Comparison of ENCODE assay signal across 8 cellular contexts in the genomic region with DNA sequence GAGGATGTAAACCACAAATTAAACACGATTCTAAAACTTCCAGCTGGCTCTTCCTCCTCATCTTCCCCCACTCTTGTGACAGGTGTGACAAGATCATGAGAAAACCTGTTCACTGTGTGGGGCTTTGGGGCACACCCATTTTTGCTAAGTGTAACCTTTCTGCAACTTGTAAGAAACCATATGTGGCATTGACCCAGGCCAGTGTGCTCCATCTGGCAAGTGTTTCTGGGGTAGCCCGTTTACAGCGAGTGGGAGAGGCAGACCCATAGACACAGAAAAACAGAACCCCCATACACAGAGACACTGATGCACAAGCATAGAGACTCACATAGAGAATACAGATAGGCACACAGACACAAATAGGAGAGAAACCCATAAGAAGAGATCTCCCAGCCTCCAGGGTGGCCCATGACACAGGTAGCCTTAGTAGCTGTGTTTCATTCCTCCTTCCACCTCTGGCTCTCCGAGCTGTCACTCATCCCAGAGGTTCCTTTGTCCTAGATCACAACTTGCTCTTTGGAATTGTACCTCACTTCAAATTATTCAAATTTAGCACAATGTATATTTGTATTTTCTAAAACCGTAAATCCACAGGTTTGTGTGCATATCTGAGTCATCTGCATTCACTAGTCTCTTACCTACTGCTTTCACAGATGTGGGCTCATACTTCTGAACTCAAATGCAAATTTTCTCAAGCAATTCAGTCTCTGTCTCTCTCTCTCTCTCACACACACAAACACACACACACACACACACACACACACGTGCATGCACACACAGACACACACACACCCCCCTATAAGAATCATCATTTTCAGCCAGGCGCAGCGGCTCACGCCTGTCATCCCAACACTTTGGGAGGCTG.
DNase-seq lines count a peak whose midpoint lies in the region; ATAC-seq and TF ChIP-seq lines count a peak whose summit lies in the region.

No MANE protein-coding gene starts in this region.

- H3K36me3 Mint-ChIP-seq in T-helper 17 cell (ENCODE audit: low read depth) = no peaks in the 10 kb centered on the region
- no peaks in the 10 kb centered on the region for H3K36me3 Mint-ChIP-seq in nephron progenitor cell (ENCODE audit: low read depth)

- H3K27ac Mint-ChIP-seq in T-helper 17 cell (peak overlapping the region; percentile 95), nephron progenitor cell (peak overlapping the region; percentile 71)

- ATAC-seq in GM18868 (IDR thresholded peaks at IDR 0.05; ENCODE audit: unreplicated experiment) (peak; percentile 46), HG02938 (IDR thresholded peaks at IDR 0.05; ENCODE audit: unreplicated experiment) (peak; percentile 50), T-helper 17 cell (peak; percentile 39)

- H3K27me3 Mint-ChIP-seq in T-helper 17 cell (no peaks in the 10 kb centered on the region), nephron progenitor cell (ENCODE audit: low read depth, poor library complexity) (no peaks in the 10 kb centered on the region)

- H3K4me3 Mint-ChIP-seq in T-helper 17 cell (peak overlapping the region; percentile 74), nephron progenitor cell (peak overlapping the region; percentile 53)

- H3K9me3 Mint-ChIP-seq in nephron progenitor cell = peaks cover 57% of the 10 kb centered on the region

- H3K4me1 Mint-ChIP-seq in T-helper 17 cell = peaks cover 51% of the 10 kb centered on the region
- peaks cover 36% of the 10 kb centered on the region for H3K4me1 Mint-ChIP-seq in nephron progenitor cell

- DNase-seq in T-helper 17 cell = no peak
- DNase-seq in nephron progenitor cell = peak; percentile 7
- DNase-seq in effector CD4-positive, alpha-beta T cell = no peak
- no peak for DNase-seq in cerebellum (ENCODE audit: low spot score)
- no peak for DNase-seq in NCI-H2029 treated with DMSO at 0.1 percent for 48 hours (lab: John Stamatoyannopoulos, UW)
- DNase-seq in nucleus accumbens (lab: John Stamatoyannopoulos, UW) = no peak

- no peaks in the 10 kb centered on the region for H3K9me3 ChIP-seq in T-helper 17 cell (ENCODE audit: control insufficient read depth, low read length, poor library complexity, severe bottlenecking)

- no peak for TF ChIP-seq CTCF in nephron progenitor cell (IDR thresholded peaks at IDR 0.05)
